Comparison of ENCODE assay signal across 8 cellular contexts in the genomic region with DNA sequence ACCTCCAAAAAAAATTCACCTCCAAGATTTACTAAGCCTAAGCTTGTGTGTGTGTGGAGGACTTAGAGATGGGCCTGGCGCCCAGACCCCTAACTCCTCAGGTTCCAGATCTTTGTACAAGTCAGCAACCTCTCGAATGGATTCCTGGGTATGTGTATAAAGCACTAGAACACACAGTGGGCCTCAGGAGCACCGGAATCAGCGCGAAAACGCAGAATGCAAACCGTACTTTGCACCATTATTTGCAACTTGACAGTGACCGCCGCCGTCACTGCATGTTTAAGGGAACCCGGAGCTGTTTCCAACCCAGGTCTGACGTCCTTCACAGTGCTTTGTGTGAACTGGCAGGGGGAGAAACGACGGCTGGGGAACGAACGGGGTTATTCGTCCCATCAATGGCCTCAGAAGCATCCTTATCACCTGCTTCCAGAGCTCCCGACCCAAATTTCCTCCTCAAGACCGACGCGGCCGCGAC. TPM values are rescaled to one million over a fixed set of nuclear protein-coding genes. Genes with fewer than 3 reads are reported as not detected.
DNase-seq lines count a peak whose midpoint lies in the region; ATAC-seq, FAIRE-seq and TF ChIP-seq lines count a peak whose summit lies in the region.

No MANE protein-coding gene starts in this region.

- TF ChIP-seq CTCF in KMS-11 (conservative IDR thresholded peaks at IDR 0.05; ENCODE audit: low read depth, low read length): no peak
- no peak for TF ChIP-seq CTCF in mammary epithelial cell (conservative IDR thresholded peaks at IDR 0.05 in 1 of 2, IDR thresholded peaks at IDR 0.05 in 1 of 2; ENCODE audit: extremely low read depth in 1 of 2, insufficient read depth in 1 of 2, low read depth in 1 of 2, low read length in 2 of 2)
- 0 out of 2 replicates have a peak, but pooled peaks have one; percentile 4 for TF ChIP-seq CTCF in HepG2 (CRISPR knock-in tag; IDR thresholded peaks at IDR 0.05)
- TF ChIP-seq CTCF in thoracic aorta (IDR thresholded peaks at IDR 0.05): no peak

- ATAC-seq in HepG2 (peak; percentile 77), thoracic aorta (ENCODE audit: insufficient number of reproducible peaks, low FRiP score, low read depth) (no peak), HG02623 (IDR thresholded peaks at IDR 0.05; ENCODE audit: unreplicated experiment) (no peak)

- H3K79me2 ChIP-seq in KMS-11 (ENCODE audit: insufficient read depth, low read depth) (no peaks in the 10 kb centered on the region), mammary epithelial cell (ENCODE audit: insufficient read depth, low read length) (peaks cover 41% of the 10 kb centered on the region), HepG2 (ENCODE audit: insufficient read depth, low read length) (peaks cover 15% of the 10 kb centered on the region)

- H2AFZ ChIP-seq in KMS-11 (ENCODE audit: low read depth): peak overlapping the region; percentile 87; the same call in 1 of the 2 replicates
- peak overlapping the region; percentile 99 for H2AFZ ChIP-seq in mammary epithelial cell (ENCODE audit: low read depth, low read length)
- no peak overlapping the region for H2AFZ ChIP-seq in HepG2 (ENCODE audit: low read length)

- H3K9me3 ChIP-seq in mammary epithelial cell (replicated peaks; ENCODE audit: insufficient read depth, low read length): peaks cover 52% of the 10 kb centered on the region
- peaks cover 44% of the 10 kb centered on the region for H3K9me3 ChIP-seq in HepG2 (ENCODE audit: low read length)
- H3K9me3 ChIP-seq in thoracic aorta: peaks cover 48% of the 10 kb centered on the region

- H3K4me2 ChIP-seq in KMS-11 (no peak overlapping the region), mammary epithelial cell (ENCODE audit: insufficient read depth, low read depth, low read length) (peak overlapping the region; percentile 71), HepG2 (ENCODE audit: low read depth, low read length) (peak overlapping the region; percentile 83)

- WGBS in mammary epithelial cell (ENCODE audit: low coverage, missing lambda C conversion rate): 2% methylated on average over 17 of the region's 23 CpGs
- under 1% methylated on average over 13 of the region's 23 CpGs for WGBS in HepG2 (ENCODE audit: low lambda C conversion rate)

- dilution Hi-C loops in mammary epithelial cell (cut with HindIII; ENCODE audit: low sequenced_read_pairs): no loop called here

- H3K36me3 ChIP-seq in KMS-11 (ENCODE audit: insufficient read depth): no peaks in the 10 kb centered on the region
- peaks cover 15% of the 10 kb centered on the region for H3K36me3 ChIP-seq in mammary epithelial cell (ENCODE audit: insufficient read depth, low read length)
- H3K36me3 ChIP-seq in HepG2 (replicated peaks in 1 of 2; ENCODE audit: control insufficient read depth in 1 of 2, insufficient read depth in 2 of 2, low read length in 2 of 2): peaks cover 11 to 34% of the 10 kb centered on the region in 2 experiments; a peak in 4 of 5 replicates
- H3K36me3 ChIP-seq in thoracic aorta: peaks cover 37% of the 10 kb centered on the region

- H4K20me1 ChIP-seq in KMS-11 (ENCODE audit: insufficient read depth) (no peaks in the 10 kb centered on the region), mammary epithelial cell (ENCODE audit: insufficient read depth, low read length) (no peaks in the 10 kb centered on the region), HepG2 (ENCODE audit: insufficient read depth, low read length) (no peaks in the 10 kb centered on the region)

- H3K4me1 ChIP-seq in KMS-11 (ENCODE audit: low read depth, poor library complexity, severe bottlenecking): no peaks in the 10 kb centered on the region
- no peaks in the 10 kb centered on the region for H3K4me1 ChIP-seq in mammary epithelial cell (ENCODE audit: insufficient read depth, low read length)
- H3K4me1 ChIP-seq in HepG2 (ENCODE audit: insufficient read depth, low read length): peaks cover 31% of the 10 kb centered on the region
- peaks cover 3 to 22% of the 10 kb centered on the region in 2 donors for H3K4me1 ChIP-seq in thoracic aorta (ENCODE audit: control insufficient read depth in 1 of 2, low read depth in 2 of 2)

- no peaks in the 10 kb centered on the region for H3K27me3 ChIP-seq in KMS-11 (ENCODE audit: insufficient read depth, low read depth)
- H3K27me3 ChIP-seq in mammary epithelial cell (ENCODE audit: insufficient read depth, low read length): no peaks in the 10 kb centered on the region
- H3K27me3 ChIP-seq in HepG2 (ENCODE audit: control insufficient read depth in 1 of 2, insufficient read depth in 2 of 2, low read length in 2 of 2): no peaks in the 10 kb centered on the region
- H3K27me3 ChIP-seq in thoracic aorta (replicated peaks; ENCODE audit: insufficient read depth): no peaks in the 10 kb centered on the region

- peak; percentile 52 to 59; a peak in 3 of 4 replicates for TF ChIP-seq POLR2A in HepG2 (IDR thresholded peaks at IDR 0.05; ENCODE audit: insufficient read depth in 1 of 2, low read depth in 2 of 2, low read length in 2 of 2)

- POLR2A ChIA-PET in HepG2 (lab: Yijun Ruan, JAX): interaction anchor here (0.7 to 2.4 kb wide), 11 partner anchors 12 to 1598 kb away, joined by 3 to 16 read pairs (median 4); a partner anchor contains a TSS

- H3K9ac ChIP-seq in KMS-11: no peak overlapping the region
- H3K9ac ChIP-seq in mammary epithelial cell (ENCODE audit: insufficient read depth, low read length): peak overlapping the region; percentile 38
- H3K9ac ChIP-seq in HepG2 (ENCODE audit: insufficient read depth, low read depth, low read length): peak overlapping the region; percentile 97

- CTCF ChIA-PET in mammary epithelial cell (lab: Charles Lee; ENCODE audit: low non-redundant PET) (no interaction called here), HepG2 (lab: Yijun Ruan, JAX; ENCODE audit: low intra/inter-chr PET ratio, low total read pairs) (no interaction called here)

- TF ChIP-seq EP300 in HepG2 (IDR thresholded peaks at IDR 0.05; ENCODE audit: low read depth in 2 of 2, low read length in 2 of 2): no peak
- TF ChIP-seq EP300 in HepG2 (CRISPR knock-in tag; IDR thresholded peaks at IDR 0.05; ENCODE audit: borderline replicate concordance): no peak

- peak overlapping the region; percentile 33; the same call in 1 of the 2 replicates for H3K27ac ChIP-seq in KMS-11
- H3K27ac ChIP-seq in mammary epithelial cell (ENCODE audit: insufficient read depth, low read depth, low read length): peak overlapping the region; percentile 62
- H3K27ac ChIP-seq in HepG2 (ENCODE audit: extremely low read length, insufficient read depth, low read length): peak overlapping the region; percentile 97
- peak overlapping the region; percentile 73 to 82 for H3K27ac ChIP-seq in thoracic aorta

- in situ Hi-C loops in mammary epithelial cell (cut with MboI; ENCODE audit: low sequenced_read_pairs in 2 of 2) (no loop called here), HepG2 (cut with HindIII; ENCODE audit: extremely low pct_ligation_motif_present, low pct_unique_long_range_greater_than_20kb) (no loop called here)

- no peak overlapping the region for H3K4me3 ChIP-seq in KMS-11 (IDR thresholded peaks at IDR 0.05; ENCODE audit: insufficient read depth, low read depth, low read length)
- H3K4me3 ChIP-seq in mammary epithelial cell (replicated peaks in 1 of 3; ENCODE audit: insufficient read depth in 1 of 3, low read depth in 2 of 3, low read length in 3 of 3): peak overlapping the region; percentile 57 to 91 (median 77)
- peak overlapping the region; percentile 79 to 97 (median 88) for H3K4me3 ChIP-seq in HepG2 (replicated peaks in 1 of 3; ENCODE audit: insufficient read depth in 1 of 3, low read depth in 2 of 3, low read length in 3 of 3)
- H3K4me3 ChIP-seq in thoracic aorta: peak overlapping the region; percentile 89

- FAIRE-seq in HepG2 (lab: Jason Lieb, UNC): peak; percentile 66

- no peak for TF ChIP-seq RAD21 in HepG2 (CRISPR knock-in tag; IDR thresholded peaks at IDR 0.05)

- intact Hi-C loops in mammary epithelial cell (cut with micrococcal nuclease) (loop anchor here (1.0 to 10.0 kb wide), 3 partner anchors 55 to 153 kb away; a partner anchor contains a TSS), HepG2 (cut with micrococcal nuclease; ENCODE audit: unreplicated experiment) (loop anchor here (1.0 kb wide), 1 partner anchor 55 kb away; a partner anchor contains a TSS)

- no TSS peak for BruUV-seq in mammary epithelial cell (replicated peaks; lab: Mats Ljungman, UMichigan)
- BruUV-seq in HepG2 (replicated peaks; lab: Mats Ljungman, UMichigan): TSS peak; percentile 56

- DNase-seq in NCI-H345 (lab: John Stamatoyannopoulos, UW) (peak; percentile 9), NCI-H345 treated with DMSO at 0.1 percent for 48 hours (lab: John Stamatoyannopoulos, UW; ENCODE audit: unreplicated experiment) (no peak), mammary epithelial cell (no peak), HepG2 (ENCODE audit: low spot score) (peak; percentile 71), thoracic aorta (ENCODE audit: low spot score) (no peak), HCEC 1CT (no peak)

RNA-seq across cellular contexts. Expression of a gene that starts 0.7 kb away (rescaled TPM):
- total RNA-seq in mammary epithelial cell: 10 to 100 TPM in 1 of 2 donors, 1 to 10 TPM in 1; 8.0 to 19.0 TPM
- polyA plus RNA-seq in mammary epithelial cell: 1.9 TPM
- polyA minus RNA-seq in mammary epithelial cell: 2.7 TPM
- total RNA-seq in HepG2 (2016; rRNA removed; fragmentation: Illumina TruSeq; extraction: Trizol): 8.4 and 14.8 TPM in 2 replicates
- total RNA-seq in HepG2 (2016; cell fraction: cytosol; rRNA removed; fragmentation: Illumina TruSeq; extraction: Trizol; ENCODE audit: low read depth): 3.4 and 6.5 TPM in 2 replicates
- total RNA-seq in HepG2 (2016; cell fraction: insoluble cytoplasmic fraction; rRNA removed; fragmentation: Illumina TruSeq; extraction: Trizol): 9.2 and 12.8 TPM in 2 replicates
- 5.1 and 5.2 TPM in 2 replicates for total RNA-seq in HepG2 (2016; cell fraction: membrane; rRNA removed; fragmentation: Illumina TruSeq; extraction: Trizol)
- 17.7 and 20.4 TPM in 2 replicates for total RNA-seq in HepG2 (2016; cell fraction: nucleus; rRNA removed; fragmentation: Illumina TruSeq; extraction: Trizol)
- polyA plus RNA-seq in HepG2 (2011; rRNA removed): 4.2 and 5.2 TPM in 2 replicates
- polyA plus RNA-seq in HepG2 (2011; cell fraction: cytosol; rRNA removed): 2.9 TPM in 2 replicates
- polyA plus RNA-seq in HepG2 (2011; cell fraction: nucleus; rRNA removed): 19.5 and 22.3 TPM in 2 replicates
- 4.3 and 4.9 TPM in 2 replicates for polyA plus RNA-seq in HepG2 (2012)
- 0.43 and 0.54 TPM in 2 replicates for polyA plus RNA-seq in HepG2 (2016; cell fraction: cytosol; fragmentation: Illumina TruSeq; extraction: Trizol; ENCODE audit: low read depth)
- polyA plus RNA-seq in HepG2 (2016; cell fraction: insoluble cytoplasmic fraction; fragmentation: Illumina TruSeq; extraction: Trizol; ENCODE audit: low read depth): 5.8 and 6.1 TPM in 2 replicates
- 1.8 and 2.1 TPM in 2 replicates for polyA plus RNA-seq in HepG2 (2016; cell fraction: membrane; fragmentation: Illumina TruSeq; extraction: Trizol; ENCODE audit: low read depth)
- polyA plus RNA-seq in HepG2 (2016; cell fraction: nucleus; fragmentation: Illumina TruSeq; extraction: Trizol; ENCODE audit: insufficient read depth, low read depth): 24.9 and 25.4 TPM in 2 replicates
- 2.4 and 12.4 TPM in 2 replicates for polyA minus RNA-seq in HepG2 (2011; rRNA and poly(A)+ RNA removed; ENCODE audit: low replicate concordance)
- 2.8 and 3.8 TPM in 2 replicates for polyA minus RNA-seq in HepG2 (2011; cell fraction: cytosol; rRNA and poly(A)+ RNA removed)
- 31.4 and 33.7 TPM in 2 replicates for polyA minus RNA-seq in HepG2 (2011; cell fraction: nucleus; rRNA and poly(A)+ RNA removed)
- total RNA-seq in thoracic aorta: 10 to 100 TPM; 13.7 to 24.5 TPM

RNA-seq across cellular contexts. Expression of a gene that starts 27.6 kb away (rescaled TPM):
- total RNA-seq in mammary epithelial cell: under 1 TPM; 0.50 to 0.92 TPM
- 0.08 TPM for polyA plus RNA-seq in mammary epithelial cell
- polyA minus RNA-seq in mammary epithelial cell: not detected
- total RNA-seq in HepG2 (2016; rRNA removed; fragmentation: Illumina TruSeq; extraction: Trizol): 0.22 and 0.38 TPM in 2 replicates
- 0.30 TPM in 1 of 2 replicates, not detected in the other for total RNA-seq in HepG2 (2016; cell fraction: cytosol; rRNA removed; fragmentation: Illumina TruSeq; extraction: Trizol; ENCODE audit: low read depth)
- 0.36 and 0.54 TPM in 2 replicates for total RNA-seq in HepG2 (2016; cell fraction: insoluble cytoplasmic fraction; rRNA removed; fragmentation: Illumina TruSeq; extraction: Trizol)
- total RNA-seq in HepG2 (2016; cell fraction: membrane; rRNA removed; fragmentation: Illumina TruSeq; extraction: Trizol): not detected in 2 replicates
- 1.4 TPM in 2 replicates for total RNA-seq in HepG2 (2016; cell fraction: nucleus; rRNA removed; fragmentation: Illumina TruSeq; extraction: Trizol)
- 0.55 and 0.56 TPM in 2 replicates for polyA plus RNA-seq in HepG2 (2011; rRNA removed)
- 0.08 and 0.32 TPM in 2 replicates for polyA plus RNA-seq in HepG2 (2011; cell fraction: cytosol; rRNA removed)
- 0.66 and 1.1 TPM in 2 replicates for polyA plus RNA-seq in HepG2 (2011; cell fraction: nucleus; rRNA removed)
- 0.80 and 1.4 TPM in 2 replicates for polyA plus RNA-seq in HepG2 (2012)
- 0.11 and 0.25 TPM in 2 replicates for polyA plus RNA-seq in HepG2 (2016; cell fraction: cytosol; fragmentation: Illumina TruSeq; extraction: Trizol; ENCODE audit: low read depth)
- 0.57 and 0.99 TPM in 2 replicates for polyA plus RNA-seq in HepG2 (2016; cell fraction: insoluble cytoplasmic fraction; fragmentation: Illumina TruSeq; extraction: Trizol; ENCODE audit: low read depth)
- 0.22 and 0.26 TPM in 2 replicates for polyA plus RNA-seq in HepG2 (2016; cell fraction: membrane; fragmentation: Illumina TruSeq; extraction: Trizol; ENCODE audit: low read depth)
- polyA plus RNA-seq in HepG2 (2016; cell fraction: nucleus; fragmentation: Illumina TruSeq; extraction: Trizol; ENCODE audit: insufficient read depth, low read depth): 2.0 and 2.4 TPM in 2 replicates
- polyA minus RNA-seq in HepG2 (2011; rRNA and poly(A)+ RNA removed; ENCODE audit: low replicate concordance): 0.16 TPM in 1 of 2 replicates, not detected in the other
- not detected in 2 replicates for polyA minus RNA-seq in HepG2 (2011; cell fraction: cytosol; rRNA and poly(A)+ RNA removed)
- polyA minus RNA-seq in HepG2 (2011; cell fraction: nucleus; rRNA and poly(A)+ RNA removed): 0.64 and 2.5 TPM in 2 replicates
- total RNA-seq in thoracic aorta: not detected

RNA-seq across cellular contexts. Expression of a gene that starts 31.9 kb away (rescaled TPM):
- not detected for total RNA-seq in mammary epithelial cell
- not detected for polyA plus RNA-seq in mammary epithelial cell
- not detected for polyA minus RNA-seq in mammary epithelial cell
- total RNA-seq in HepG2 (2016; rRNA removed; fragmentation: Illumina TruSeq; extraction: Trizol): not detected in 2 replicates
- total RNA-seq in HepG2 (2016; cell fraction: cytosol; rRNA removed; fragmentation: Illumina TruSeq; extraction: Trizol; ENCODE audit: low read depth): not detected in 2 replicates
- not detected in 2 replicates for total RNA-seq in HepG2 (2016; cell fraction: insoluble cytoplasmic fraction; rRNA removed; fragmentation: Illumina TruSeq; extraction: Trizol)
- total RNA-seq in HepG2 (2016; cell fraction: membrane; rRNA removed; fragmentation: Illumina TruSeq; extraction: Trizol): not detected in 2 replicates
- not detected in 2 replicates for total RNA-seq in HepG2 (2016; cell fraction: nucleus; rRNA removed; fragmentation: Illumina TruSeq; extraction: Trizol)
- polyA plus RNA-seq in HepG2 (2011; rRNA removed): not detected in 2 replicates
- not detected in 2 replicates for polyA plus RNA-seq in HepG2 (2011; cell fraction: cytosol; rRNA removed)
- not detected in 2 replicates for polyA plus RNA-seq in HepG2 (2011; cell fraction: nucleus; rRNA removed)
- polyA plus RNA-seq in HepG2 (2012): not detected in 2 replicates
- polyA plus RNA-seq in HepG2 (2016; cell fraction: cytosol; fragmentation: Illumina TruSeq; extraction: Trizol; ENCODE audit: low read depth): not detected in 2 replicates
- polyA plus RNA-seq in HepG2 (2016; cell fraction: insoluble cytoplasmic fraction; fragmentation: Illumina TruSeq; extraction: Trizol; ENCODE audit: low read depth): not detected in 2 replicates
- polyA plus RNA-seq in HepG2 (2016; cell fraction: membrane; fragmentation: Illumina TruSeq; extraction: Trizol; ENCODE audit: low read depth): not detected in 2 replicates
- polyA plus RNA-seq in HepG2 (2016; cell fraction: nucleus; fragmentation: Illumina TruSeq; extraction: Trizol; ENCODE audit: insufficient read depth, low read depth): not detected in 2 replicates
- not detected in 2 replicates for polyA minus RNA-seq in HepG2 (2011; rRNA and poly(A)+ RNA removed; ENCODE audit: low replicate concordance)
- not detected in 2 replicates for polyA minus RNA-seq in HepG2 (2011; cell fraction: cytosol; rRNA and poly(A)+ RNA removed)
- not detected in 2 replicates for polyA minus RNA-seq in HepG2 (2011; cell fraction: nucleus; rRNA and poly(A)+ RNA removed)
- total RNA-seq in thoracic aorta: not detected

RNA-seq across cellular contexts. Expression of a gene that starts 54.4 kb away (rescaled TPM):
- total RNA-seq in mammary epithelial cell (1 to 10 TPM; 3.7 to 5.8 TPM), HepG2 (2016; rRNA removed; fragmentation: Illumina TruSeq; extraction: Trizol) (6.0 and 6.7 TPM in 2 replicates), thoracic aorta (1 to 10 TPM; 1.4 to 7.6 TPM)
- polyA plus RNA-seq in mammary epithelial cell (2.1 TPM), HepG2 (2011; rRNA removed) (3.1 and 3.8 TPM in 2 replicates)
- polyA minus RNA-seq in mammary epithelial cell: 5.5 TPM
- total RNA-seq in HepG2 (2016; cell fraction: cytosol; rRNA removed; fragmentation: Illumina TruSeq; extraction: Trizol; ENCODE audit: low read depth): 1.0 and 2.1 TPM in 2 replicates
- total RNA-seq in HepG2 (2016; cell fraction: insoluble cytoplasmic fraction; rRNA removed; fragmentation: Illumina TruSeq; extraction: Trizol): 5.9 and 6.1 TPM in 2 replicates
- total RNA-seq in HepG2 (2016; cell fraction: membrane; rRNA removed; fragmentation: Illumina TruSeq; extraction: Trizol): 3.1 and 4.6 TPM in 2 replicates
- total RNA-seq in HepG2 (2016; cell fraction: nucleus; rRNA removed; fragmentation: Illumina TruSeq; extraction: Trizol): 7.6 and 8.7 TPM in 2 replicates
- 1.9 and 2.7 TPM in 2 replicates for polyA plus RNA-seq in HepG2 (2011; cell fraction: cytosol; rRNA removed)
- polyA plus RNA-seq in HepG2 (2011; cell fraction: nucleus; rRNA removed): 4.2 and 4.4 TPM in 2 replicates
- 2.4 and 3.6 TPM in 2 replicates for polyA plus RNA-seq in HepG2 (2012)
- polyA plus RNA-seq in HepG2 (2016; cell fraction: cytosol; fragmentation: Illumina TruSeq; extraction: Trizol; ENCODE audit: low read depth): 0.68 and 0.81 TPM in 2 replicates
- polyA plus RNA-seq in HepG2 (2016; cell fraction: insoluble cytoplasmic fraction; fragmentation: Illumina TruSeq; extraction: Trizol; ENCODE audit: low read depth): 4.2 TPM in 2 replicates
- 1.5 and 1.9 TPM in 2 replicates for polyA plus RNA-seq in HepG2 (2016; cell fraction: membrane; fragmentation: Illumina TruSeq; extraction: Trizol; ENCODE audit: low read depth)
- 9.4 and 10.6 TPM in 2 replicates for polyA plus RNA-seq in HepG2 (2016; cell fraction: nucleus; fragmentation: Illumina TruSeq; extraction: Trizol; ENCODE audit: insufficient read depth, low read depth)
- polyA minus RNA-seq in HepG2 (2011; rRNA and poly(A)+ RNA removed; ENCODE audit: low replicate concordance): 2.1 TPM in 1 of 2 replicates, not detected in the other
- polyA minus RNA-seq in HepG2 (2011; cell fraction: cytosol; rRNA and poly(A)+ RNA removed): 2.3 and 3.2 TPM in 2 replicates
- polyA minus RNA-seq in HepG2 (2011; cell fraction: nucleus; rRNA and poly(A)+ RNA removed): 7.0 and 8.3 TPM in 2 replicates

RNA-seq across cellular contexts. Expression of a gene that starts 57.1 kb away (rescaled TPM):
- total RNA-seq in mammary epithelial cell: 1 to 10 TPM in 1 of 2 donors, under 1 TPM in 1; 0.45 to 4.0 TPM
- 0.26 TPM for polyA plus RNA-seq in mammary epithelial cell
- not detected for polyA minus RNA-seq in mammary epithelial cell
- total RNA-seq in HepG2 (2016; rRNA removed; fragmentation: Illumina TruSeq; extraction: Trizol): not detected in 2 replicates
- total RNA-seq in HepG2 (2016; cell fraction: cytosol; rRNA removed; fragmentation: Illumina TruSeq; extraction: Trizol; ENCODE audit: low read depth): not detected in 2 replicates
- total RNA-seq in HepG2 (2016; cell fraction: insoluble cytoplasmic fraction; rRNA removed; fragmentation: Illumina TruSeq; extraction: Trizol): not detected in 2 replicates
- not detected in 2 replicates for total RNA-seq in HepG2 (2016; cell fraction: membrane; rRNA removed; fragmentation: Illumina TruSeq; extraction: Trizol)
- total RNA-seq in HepG2 (2016; cell fraction: nucleus; rRNA removed; fragmentation: Illumina TruSeq; extraction: Trizol): not detected in 2 replicates
- not detected in 2 replicates for polyA plus RNA-seq in HepG2 (2011; rRNA removed)
- not detected in 2 replicates for polyA plus RNA-seq in HepG2 (2011; cell fraction: cytosol; rRNA removed)
- not detected in 2 replicates for polyA plus RNA-seq in HepG2 (2011; cell fraction: nucleus; rRNA removed)
- not detected in 2 replicates for polyA plus RNA-seq in HepG2 (2012)
- polyA plus RNA-seq in HepG2 (2016; cell fraction: cytosol; fragmentation: Illumina TruSeq; extraction: Trizol; ENCODE audit: low read depth): not detected in 2 replicates
- polyA plus RNA-seq in HepG2 (2016; cell fraction: insoluble cytoplasmic fraction; fragmentation: Illumina TruSeq; extraction: Trizol; ENCODE audit: low read depth): not detected in 2 replicates
- polyA plus RNA-seq in HepG2 (2016; cell fraction: membrane; fragmentation: Illumina TruSeq; extraction: Trizol; ENCODE audit: low read depth): not detected in 2 replicates
- not detected in 2 replicates for polyA plus RNA-seq in HepG2 (2016; cell fraction: nucleus; fragmentation: Illumina TruSeq; extraction: Trizol; ENCODE audit: insufficient read depth, low read depth)
- not detected in 2 replicates for polyA minus RNA-seq in HepG2 (2011; rRNA and poly(A)+ RNA removed; ENCODE audit: low replicate concordance)
- not detected in 2 replicates for polyA minus RNA-seq in HepG2 (2011; cell fraction: cytosol; rRNA and poly(A)+ RNA removed)
- not detected in 2 replicates for polyA minus RNA-seq in HepG2 (2011; cell fraction: nucleus; rRNA and poly(A)+ RNA removed)
- 1 to 10 TPM; 7.6 to 9.5 TPM for total RNA-seq in thoracic aorta

Comparison
In these comparisons a context has a peak if more than half of its experiments do, and no peak if none do; other contexts are left out.
1. DNase-seq: peak in NCI-H345 (single experiment) and HepG2 (single experiment); none in NCI-H345 treated with DMSO at 0.1 percent for 48 hours (single experiment), mammary epithelial cell (single experiment), thoracic aorta (single experiment) and HCEC 1CT (single experiment).
2. H3K27ac ChIP-seq: peak in every context shown above with its lines; median percentile 97 in HepG2; 78 in thoracic aorta; 62 in mammary epithelial cell; 33 in KMS-11.